In the genomic region with DNA sequence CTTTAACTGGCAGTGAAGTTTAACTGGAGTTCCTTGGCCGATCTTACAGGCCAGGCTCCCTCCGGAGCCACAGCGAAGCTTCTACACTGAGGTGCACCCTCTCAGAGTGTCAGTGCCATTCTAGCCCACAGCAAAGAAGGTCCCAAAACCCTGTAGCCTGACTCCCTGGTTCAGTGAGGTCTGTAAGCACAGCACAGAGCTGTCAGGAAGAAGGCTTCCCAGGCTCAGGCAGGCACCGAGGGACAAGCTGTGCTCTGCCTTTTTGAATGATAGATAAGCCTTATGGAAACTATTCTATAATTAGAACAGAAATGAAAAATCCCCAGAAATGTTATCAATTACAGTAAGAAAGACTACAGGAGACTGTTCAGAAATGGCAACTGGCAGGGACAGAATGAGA, we compare ENCODE assay signal across 21 cellular contexts. TPM values are rescaled to one million over a fixed set of nuclear protein-coding genes. Genes with fewer than 3 reads are reported as not detected.
DNase-seq lines count a peak whose midpoint lies in the region; ATAC-seq and TF ChIP-seq lines count a peak whose summit lies in the region.
"Had no signal": no experiment of that assay in that cellular context is flagged by ENCODE, and none has a peak within 500 bp of the region (broad histone marks: within the 10 kb centered on the region; RNA-seq: fewer than 3 reads in every experiment).

No MANE protein-coding gene starts in this region.

- POLR2A ChIA-PET in MCF 10A (lab: Yijun Ruan, JAX), result interaction anchor here (0.7 to 1.7 kb wide), 3 partner anchors 10 to 128 kb away, joined by 3 to 6 read pairs (median 6); a partner anchor contains a TSS

- ATAC-seq in gastroesophageal sphincter (peak; percentile 68), lower lobe of right lung (no peak), aorta (ENCODE audit: low FRiP score) (peak; percentile 62), HG03378 (IDR thresholded peaks at IDR 0.05; ENCODE audit: unreplicated experiment) (no peak)
- ATAC-seq: esophagus mucosa; HCT116; stimulated activated naive B cell treated with anti-CD40 and anti-IgM and Interleukin-4, amounts not matched to agents 10 μg/mL and 1 μg/mL and 100 μg/mL, for 72 hours had no signal

- H3K4me1 Mint-ChIP-seq in MCF 10A (ENCODE audit: insufficient read depth, unreplicated experiment) (peaks cover 9% of the 10 kb centered on the region), glutamatergic neuron (ENCODE audit: low read depth, unreplicated experiment) (peaks cover 2% of the 10 kb centered on the region)
- H3K4me1 Mint-ChIP-seq: activated naive CD4-positive, alpha-beta T cell treated with anti-CD3 and anti-CD28 coated beads, Interleukin-2, amount 50 U/mL, for 24 hours; stimulated activated naive B cell treated with anti-CD40 and anti-IgM and Interleukin-4, amounts not matched to agents 10 μg/mL and 1 μg/mL and 100 μg/mL, for 72 hours had no signal

- H3K27ac ChIP-seq in breast epithelium, result peak overlapping the region in 1 of 2 donors; percentile 23
- peak overlapping the region; percentile 51 to 76 (median 64) for H3K27ac ChIP-seq in gastroesophageal sphincter
- H3K27ac ChIP-seq in lower lobe of right lung, result peak overlapping the region; percentile 41
- peak overlapping the region in 1 of 2 donors; percentile 93 for H3K27ac ChIP-seq in aorta (ENCODE audit: low read depth in 1 of 2, low read length in 2 of 2)
- H3K27ac ChIP-seq: C4-2B, hepatocyte, VCaP had no signal

- peaks cover 0 to 6% of the 10 kb centered on the region in 2 donors for H3K4me1 ChIP-seq in breast epithelium
- H3K4me1 ChIP-seq in gastroesophageal sphincter, result peaks cover 0 to 25% (median 0%) of the 10 kb centered on the region in 3 donors
- no peaks in the 10 kb centered on the region for H3K4me1 ChIP-seq in lower lobe of right lung
- peaks cover 0 to 2% of the 10 kb centered on the region in 2 donors for H3K4me1 ChIP-seq in aorta (ENCODE audit: control insufficient read depth in 1 of 2, insufficient read depth in 2 of 2, low read length in 2 of 2)

- H3K36me3 ChIP-seq in breast epithelium (no peaks in the 10 kb centered on the region), gastroesophageal sphincter (no peaks in the 10 kb centered on the region), lower lobe of right lung (no peaks in the 10 kb centered on the region), aorta (ENCODE audit: control insufficient read depth in 1 of 2, insufficient read depth in 2 of 2, low read length in 1 of 2) (no peaks in the 10 kb centered on the region)

- CTCF ChIA-PET in MCF 10A (lab: Yijun Ruan, JAX), result interaction anchor here (0.5 to 1.3 kb wide), 3 partner anchors 9 to 329 kb away, joined by 4 to 5 read pairs (median 4); no protein-coding TSS in a partner anchor

- intact Hi-C loops in MCF 10A (cut with micrococcal nuclease) (no loop called here), breast epithelium (cut with DNase I; ENCODE audit: low total_unique reads) (no loop called here), lower lobe of right lung (cut with DNase I) (no loop called here), aorta (cut with DNase I) (no loop called here)

- WGBS in gastroesophageal sphincter (ENCODE audit: low coverage in 1 of 2), 2 donors, result 19 to 32% methylated on average over 3 of the region's 4 CpGs
- WGBS in aorta, 2 donors, result 6% methylated on average over 4 of the region's 4 CpGs

- no peaks in the 10 kb centered on the region for H3K9me3 Mint-ChIP-seq in MCF 10A (ENCODE audit: unreplicated experiment)
- no peaks in the 10 kb centered on the region for H3K9me3 Mint-ChIP-seq in glutamatergic neuron (ENCODE audit: unreplicated experiment)
- H3K9me3 Mint-ChIP-seq: activated naive CD4-positive, alpha-beta T cell treated with anti-CD3 and anti-CD28 coated beads, Interleukin-2, amount 50 U/mL, for 24 hours; stimulated activated naive B cell treated with anti-CD40 and anti-IgM and Interleukin-4, amounts not matched to agents 10 μg/mL and 1 μg/mL and 100 μg/mL, for 72 hours had no signal

- BruUV-seq in MCF 10A (replicated peaks; lab: Mats Ljungman, UMichigan), result no TSS peak

- no peaks in the 10 kb centered on the region for H3K27me3 ChIP-seq in breast epithelium
- no peaks in the 10 kb centered on the region for H3K27me3 ChIP-seq in gastroesophageal sphincter
- no peaks in the 10 kb centered on the region for H3K27me3 ChIP-seq in lower lobe of right lung (ENCODE audit: low read depth)
- H3K27me3 ChIP-seq in aorta (ENCODE audit: control insufficient read depth in 1 of 2, insufficient read depth in 2 of 2, low read length in 1 of 2), result no peaks in the 10 kb centered on the region
- H3K27me3 ChIP-seq: hepatocyte had no signal

- H3K9me3 ChIP-seq in breast epithelium (no peaks in the 10 kb centered on the region), gastroesophageal sphincter (no peaks in the 10 kb centered on the region), lower lobe of right lung (no peaks in the 10 kb centered on the region), aorta (ENCODE audit: control insufficient read depth, low read length) (no peaks in the 10 kb centered on the region)

- no peak overlapping the region for H3K4me3 Mint-ChIP-seq in MCF 10A (ENCODE audit: unreplicated experiment)
- H3K4me3 Mint-ChIP-seq in glutamatergic neuron (ENCODE audit: unreplicated experiment), result no peak overlapping the region
- H3K4me3 Mint-ChIP-seq: activated naive CD4-positive, alpha-beta T cell treated with anti-CD3 and anti-CD28 coated beads, Interleukin-2, amount 50 U/mL, for 24 hours; stimulated activated naive B cell treated with anti-CD40 and anti-IgM and Interleukin-4, amounts not matched to agents 10 μg/mL and 1 μg/mL and 100 μg/mL, for 72 hours had no signal

- peaks cover 11% of the 10 kb centered on the region for H3K36me3 Mint-ChIP-seq in MCF 10A (ENCODE audit: insufficient read depth, unreplicated experiment)
- H3K36me3 Mint-ChIP-seq in glutamatergic neuron (ENCODE audit: unreplicated experiment), result no peaks in the 10 kb centered on the region
- H3K36me3 Mint-ChIP-seq: activated naive CD4-positive, alpha-beta T cell treated with anti-CD3 and anti-CD28 coated beads, Interleukin-2, amount 50 U/mL, for 24 hours; stimulated activated naive B cell treated with anti-CD40 and anti-IgM and Interleukin-4, amounts not matched to agents 10 μg/mL and 1 μg/mL and 100 μg/mL, for 72 hours had no signal

- H3K27me3 Mint-ChIP-seq in MCF 10A (ENCODE audit: insufficient read depth, unreplicated experiment) (no peaks in the 10 kb centered on the region), glutamatergic neuron (ENCODE audit: unreplicated experiment) (no peaks in the 10 kb centered on the region)
- H3K27me3 Mint-ChIP-seq: activated naive CD4-positive, alpha-beta T cell treated with anti-CD3 and anti-CD28 coated beads, Interleukin-2, amount 50 U/mL, for 24 hours; progenitor cell of endocrine pancreas; stimulated activated naive B cell treated with anti-CD40 and anti-IgM and Interleukin-4, amounts not matched to agents 10 μg/mL and 1 μg/mL and 100 μg/mL, for 72 hours had no signal

- TF ChIP-seq POLR2A in breast epithelium (IDR thresholded peaks at IDR 0.05), result no peak
- no peak for TF ChIP-seq POLR2A in gastroesophageal sphincter (IDR thresholded peaks at IDR 0.05)

- TF ChIP-seq CTCF in MCF 10A (IDR thresholded peaks at IDR 0.05; ENCODE audit: unreplicated experiment), result no peak
- no peak for TF ChIP-seq CTCF in breast epithelium (IDR thresholded peaks at IDR 0.05)
- TF ChIP-seq CTCF in gastroesophageal sphincter (IDR thresholded peaks at IDR 0.05), result no peak
- no peak for TF ChIP-seq CTCF in lower lobe of right lung (IDR thresholded peaks at IDR 0.05)
- no peak for TF ChIP-seq CTCF in glutamatergic neuron (IDR thresholded peaks at IDR 0.05; ENCODE audit: partially characterized antibody, unreplicated experiment)

- H3K4me3 ChIP-seq in breast epithelium (no peak overlapping the region), gastroesophageal sphincter (peak overlapping the region in 1 of 2 donors; percentile 1), lower lobe of right lung (no peak overlapping the region), aorta (ENCODE audit: low read length in 2 of 2) (peak overlapping the region in 1 of 2 donors; percentile 4)
- H3K4me3 ChIP-seq: hepatocyte had no signal

- peak overlapping the region; percentile 35 for H3K27ac Mint-ChIP-seq in MCF 10A (ENCODE audit: low read depth, unreplicated experiment)
- H3K27ac Mint-ChIP-seq in glutamatergic neuron (ENCODE audit: unreplicated experiment), result no peak overlapping the region
- H3K27ac Mint-ChIP-seq: activated naive CD4-positive, alpha-beta T cell treated with anti-CD3 and anti-CD28 coated beads, Interleukin-2, amount 50 U/mL, for 24 hours; progenitor cell of endocrine pancreas; stimulated activated naive B cell treated with anti-CD40 and anti-IgM and Interleukin-4, amounts not matched to agents 10 μg/mL and 1 μg/mL and 100 μg/mL, for 72 hours had no signal

- no peak for DNase-seq in MCF 10A (ENCODE audit: unreplicated experiment)
- DNase-seq in breast epithelium (ENCODE audit: low spot score in 2 of 2), result no peak
- DNase-seq in lower lobe of right lung, result no peak
- DNase-seq in aorta, result no peak
- no peak for DNase-seq in stimulated activated CD4-positive, alpha-beta T cell treated with anti-CD3 and anti-CD28 coated beads, Interleukin-4, amount 100 ng/mL, for 24 hours
- no peak for DNase-seq in glutamatergic neuron
- DNase-seq: activated CD4-positive, alpha-beta T cell treated with anti-CD3 and anti-CD28 coated beads, Interleukin-2, amount 50 U/mL, for 48 hours; DMS79 treated with DMSO at 0.1 percent for 48 hours; NCI-H1694; NCI-H226; NK-92 treated with Interleukin-12 subunit alpha and Interleukin-12 subunit beta, amount 100 ng/mL, for 24 hours; stimulated activated naive B cell treated with anti-CD40 and anti-IgM and Interleukin-4, amounts not matched to agents 10 μg/mL and 1 μg/mL and 100 μg/mL, for 72 hours had no signal

- no peak for TF ChIP-seq EP300 in gastroesophageal sphincter (IDR thresholded peaks at IDR 0.05)

RNA-seq across cellular contexts. Expression of a gene that starts 40.2 kb away (rescaled TPM):
- total RNA-seq in MCF 10A (2022) (61.7 and 98.9 TPM in 2 replicates), breast epithelium (10 to 100 TPM; 13.0 to 29.0 (median 23.9) TPM), gastroesophageal sphincter (10 to 100 TPM; 10.6 to 15.4 (median 10.7) TPM), lower lobe of right lung (15.8 TPM), aorta (10 to 100 TPM in 1 of 2 donors, 1 to 10 TPM in 1; 10.0 to 16.4 TPM), glutamatergic neuron (ENCODE audit: unreplicated experiment) (6.5 TPM)
- polyA plus RNA-seq in aorta, result 10 to 100 TPM; 10.8 to 28.3 TPM

RNA-seq across cellular contexts. Expression of a gene that starts 54.8 kb away (rescaled TPM):
- 20.3 and 23.0 TPM in 2 replicates for total RNA-seq in MCF 10A (2022)
- total RNA-seq in breast epithelium, result 10 to 100 TPM in 2 of 3 donors, 1 to 10 TPM in 1; 8.5 to 16.8 (median 15.4) TPM
- total RNA-seq in gastroesophageal sphincter, result 10 to 100 TPM in 1 of 4 donors, 1 to 10 TPM in 3; 6.5 to 10.1 (median 8.4) TPM
- total RNA-seq in lower lobe of right lung, result 8.5 TPM
- 10 to 100 TPM in 1 of 2 donors, 1 to 10 TPM in 1; 7.7 to 13.1 TPM for total RNA-seq in aorta
- 1 to 10 TPM; 6.0 to 8.4 TPM for polyA plus RNA-seq in aorta
- total RNA-seq in glutamatergic neuron (ENCODE audit: unreplicated experiment), result 13.6 TPM

Comparison
In these comparisons a context has a peak if more than half of its experiments do, and no peak if none do; other contexts are left out.
1. ATAC-seq: peak in gastroesophageal sphincter (single experiment) and aorta (single experiment); none in lower lobe of right lung (0 of 2) and HG03378 (single experiment).